Comparison of ENCODE assay signal across 9 cellular contexts in the genomic region with DNA sequence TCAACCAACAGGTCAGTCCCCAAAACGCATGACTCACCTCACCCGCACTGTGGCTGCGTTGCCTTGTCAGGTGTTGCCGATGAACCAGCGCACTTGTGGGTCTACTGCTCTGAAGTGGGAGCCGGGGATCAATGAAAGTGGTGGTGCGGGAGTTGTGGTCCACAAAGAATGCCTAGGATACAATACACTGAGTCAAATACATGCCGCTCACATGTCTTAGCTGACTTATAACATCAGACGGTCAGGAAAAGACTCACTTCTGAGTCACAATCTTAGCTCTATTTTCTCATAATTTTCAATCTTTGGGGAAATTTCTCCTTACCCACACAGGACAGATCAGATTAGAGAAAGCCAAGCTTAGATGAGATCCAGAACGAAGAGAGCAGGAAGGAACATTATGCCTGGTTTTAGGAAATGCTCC.
A peak's percentile ranks its signal among the peaks of the same experiment; 100 is the strongest.
DNase-seq lines count a peak whose midpoint lies in the region; TF ChIP-seq lines count a peak whose summit lies in the region.
"Had no signal": no experiment of that assay in that cellular context is flagged by ENCODE, and none has a peak within 500 bp of the region (broad histone marks: within the 10 kb centered on the region; RNA-seq: fewer than 3 reads in every experiment).

No MANE protein-coding gene starts in this region.

- no peak overlapping the region for H3K9ac ChIP-seq in fibroblast of lung (ENCODE audit: insufficient read depth, low read length)
- H3K9ac ChIP-seq: parathyroid adenoma had no signal

- H3K36me3 ChIP-seq in fibroblast of lung (ENCODE audit: control insufficient read depth, insufficient read depth, low read length) (no peaks in the 10 kb centered on the region), Peyer's patch (no peaks in the 10 kb centered on the region)

- no peak overlapping the region for H3K27ac ChIP-seq in fibroblast of lung (ENCODE audit: insufficient read depth, low read length)
- no peak overlapping the region for H3K27ac ChIP-seq in Peyer's patch
- H3K27ac ChIP-seq: left lung, parathyroid adenoma had no signal

- TF ChIP-seq POLR2A in Peyer's patch (IDR thresholded peaks at IDR 0.05), result no peak

- H3K79me2 ChIP-seq in fibroblast of lung (ENCODE audit: control insufficient read depth, insufficient read depth, low read length), result no peaks in the 10 kb centered on the region
- H3K79me2 ChIP-seq: parathyroid adenoma had no signal

- no peak overlapping the region for H3K4me3 ChIP-seq in fibroblast of lung (replicated peaks in 1 of 4; ENCODE audit: control extremely low read depth in 1 of 4, insufficient read depth in 1 of 4, low read depth in 3 of 4, low read length in 4 of 4)
- H3K4me3 ChIP-seq in Peyer's patch, result no peak overlapping the region
- H3K4me3 ChIP-seq: left lung had no signal

- H3K4me2 ChIP-seq in fibroblast of lung (ENCODE audit: extremely low read depth, insufficient read depth, low read length), result no peak overlapping the region

- no peaks in the 10 kb centered on the region for H4K20me1 ChIP-seq in fibroblast of lung (ENCODE audit: control insufficient read depth, extremely low read depth, insufficient read depth, low read length)

- TF ChIP-seq CTCF in fibroblast of lung (conservative IDR thresholded peaks at IDR 0.05 in 1 of 2, IDR thresholded peaks at IDR 0.05 in 1 of 2; ENCODE audit: low read depth in 1 of 2, low read length in 2 of 2) (no peak), Peyer's patch (IDR thresholded peaks at IDR 0.05) (no peak)

- H3K27me3 ChIP-seq in fibroblast of lung (ENCODE audit: control insufficient read depth, insufficient read depth, low read length), result no peaks in the 10 kb centered on the region
- H3K27me3 ChIP-seq in Peyer's patch, result no peaks in the 10 kb centered on the region
- H3K27me3 ChIP-seq: left lung had no signal

- H3K4me1 ChIP-seq in fibroblast of lung (ENCODE audit: control insufficient read depth, extremely low read depth, insufficient read depth, low read length), result peaks cover 11% of the 10 kb centered on the region
- H3K4me1 ChIP-seq in Peyer's patch, result peaks cover 0 to 26% (median 15%) of the 10 kb centered on the region in 4 donors
- H3K4me1 ChIP-seq: parathyroid adenoma had no signal

- peak; percentile 72 for DNase-seq in M059J (ENCODE audit: low read depth)
- peak; percentile 62 for DNase-seq in activated T-cell treated with anti-CD3 and anti-CD28 coated beads, Interleukin-2, amount 50 U/mL, for 1 hour
- peak; percentile 42 to 96 for DNase-seq in fibroblast of lung (ENCODE audit: low read depth in 2 of 2)
- DNase-seq in stimulated activated CD4-positive, alpha-beta T cell treated with anti-CD3 and anti-CD28 coated beads, TNF-alpha, amount 100 ng/mL, for 48 hours (ENCODE audit: low read depth in 3 of 3), result peak; percentile 27 to 69 (median 40)
- no peak for DNase-seq in NCI-H2171 treated with DMSO at 0.1 percent for 48 hours (lab: John Stamatoyannopoulos, UW)
- no peak for DNase-seq in Peyer's patch
- DNase-seq in DMS 273 treated with DMSO at 0.1 percent for 48 hours (lab: John Stamatoyannopoulos, UW), result no peak

- H3K9me3 ChIP-seq in fibroblast of lung (ENCODE audit: control insufficient read depth, insufficient read depth, low read depth, low read length) (no peaks in the 10 kb centered on the region), Peyer's patch (no peaks in the 10 kb centered on the region)
- H3K9me3 ChIP-seq: left lung had no signal

- no peak overlapping the region for H2AFZ ChIP-seq in fibroblast of lung (ENCODE audit: low read length)
- H2AFZ ChIP-seq: parathyroid adenoma had no signal

Comparison
In these comparisons a context has a peak if more than half of its experiments do, and no peak if none do; other contexts are left out.
1. DNase-seq: peak in M059J (single experiment), activated T-cell treated with anti-CD3 and anti-CD28 coated beads, Interleukin-2, amount 50 U/mL, for 1 hour (single experiment), fibroblast of lung (2 of 2) and stimulated activated CD4-positive, alpha-beta T cell treated with anti-CD3 and anti-CD28 coated beads, TNF-alpha, amount 100 ng/mL, for 48 hours (3 of 3); none in NCI-H2171 treated with DMSO at 0.1 percent for 48 hours (single experiment), Peyer's patch (0 of 3) and DMS 273 treated with DMSO at 0.1 percent for 48 hours (single experiment).